14 cellular contexts compared by ENCODE assay signal in the genomic region with DNA sequence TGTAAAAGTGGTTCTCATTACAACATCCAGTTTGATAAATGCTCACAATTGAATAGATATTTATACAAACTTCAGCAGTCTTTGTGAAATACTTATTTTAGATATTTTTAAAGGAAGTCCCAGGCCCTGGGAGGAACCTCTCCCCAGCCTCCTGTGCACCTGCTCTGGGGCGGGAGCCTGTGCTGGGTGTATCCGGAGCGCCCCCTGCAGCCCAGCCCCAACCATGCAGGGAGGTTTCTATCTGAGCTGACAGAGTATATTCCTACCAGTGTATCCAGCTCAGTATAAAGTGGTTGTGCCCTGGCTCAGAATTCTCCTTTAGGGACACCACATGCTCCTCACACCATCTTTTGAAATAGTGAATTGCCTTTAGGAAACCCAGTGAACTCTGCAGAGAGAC.
DNase-seq lines count a peak whose midpoint lies in the region; ATAC-seq and TF ChIP-seq lines count a peak whose summit lies in the region.
"Had no signal": no experiment of that assay in that cellular context is flagged by ENCODE, and none has a peak within 500 bp of the region (broad histone marks: within the 10 kb centered on the region; RNA-seq: fewer than 3 reads in every experiment).

No MANE protein-coding gene starts in this region.

- no peaks in the 10 kb centered on the region for H3K36me3 ChIP-seq in OCI-LY7 (ENCODE audit: insufficient read depth, low read length)
- H3K36me3 ChIP-seq: sigmoid colon had no signal

- no TSS peak for BruUV-seq in OCI-LY7 (replicated peaks; lab: Mats Ljungman, UMichigan)

- CTCF ChIA-PET in OCI-LY7 (lab: Charles Lee; ENCODE audit: unreplicated experiment) = no interaction called here

- no peaks in the 10 kb centered on the region for H3K9me3 ChIP-seq in OCI-LY7 (ENCODE audit: low read length)
- H3K9me3 ChIP-seq: sigmoid colon had no signal

- H3K4me2 ChIP-seq in OCI-LY7 (ENCODE audit: low read length) = no peak overlapping the region
- H3K4me2 ChIP-seq: hepatocyte had no signal

- H3K27ac Mint-ChIP-seq in activated T-cell treated with anti-CD3 and anti-CD28 coated beads, Interleukin-2, amount 50 U/mL, for 72 hours = no peak overlapping the region
- H3K27ac Mint-ChIP-seq: HFFc6 had no signal

- POLR2A ChIA-PET in OCI-LY7 (lab: Charles Lee) = no interaction called here

- H4K20me1 ChIP-seq in OCI-LY7 (ENCODE audit: insufficient read depth, low read length) = no peaks in the 10 kb centered on the region

- no peaks in the 10 kb centered on the region for H3K79me2 ChIP-seq in OCI-LY7 (ENCODE audit: insufficient read depth, low read depth, low read length)
- H3K79me2 ChIP-seq: hepatocyte had no signal

- no peaks in the 10 kb centered on the region for H3K36me3 Mint-ChIP-seq in activated T-cell treated with anti-CD3 and anti-CD28 coated beads, Interleukin-2, amount 50 U/mL, for 72 hours (ENCODE audit: insufficient read depth in 2 of 2)

- peak; percentile 39 to 50 for ATAC-seq in activated T-cell treated with anti-CD3 and anti-CD28 coated beads, Interleukin-2, amount 50 U/mL, for 72 hours (replicated peaks in 1 of 2)
- ATAC-seq in GM21529 (IDR thresholded peaks at IDR 0.05; ENCODE audit: unreplicated experiment) (no peak), GM21360 (IDR thresholded peaks at IDR 0.05; ENCODE audit: unreplicated experiment) (no peak), GM21576 (IDR thresholded peaks at IDR 0.05; ENCODE audit: unreplicated experiment) (no peak)

- no peaks in the 10 kb centered on the region for H3K9me2 ChIP-seq in OCI-LY7 (ENCODE audit: insufficient read depth, low read length)

- no peak overlapping the region for H3K4me3 ChIP-seq in OCI-LY7 (ENCODE audit: low read depth, low read length, poor library complexity, severe bottlenecking)
- H3K4me3 ChIP-seq: hepatocyte, sigmoid colon had no signal

- H3K4me1 Mint-ChIP-seq in activated T-cell treated with anti-CD3 and anti-CD28 coated beads, Interleukin-2, amount 50 U/mL, for 72 hours (ENCODE audit: low read depth) = peaks cover 20% of the 10 kb centered on the region

- intact Hi-C loops in OCI-LY7 (cut with micrococcal nuclease; ENCODE audit: unreplicated experiment) = no loop called here

- peaks cover 23% of the 10 kb centered on the region for H3K4me1 ChIP-seq in OCI-LY7 (ENCODE audit: insufficient read depth, low read length, poor library complexity, severe bottlenecking)
- H3K4me1 ChIP-seq: sigmoid colon had no signal

- TF ChIP-seq CTCF in GM12872 (IDR thresholded peaks at IDR 0.05; ENCODE audit: insufficient read depth, low read depth, low read length) (peak; percentile 63), OCI-LY7 (conservative IDR thresholded peaks at IDR 0.05; ENCODE audit: low read length) (peak; percentile 76)

- DNase-seq in OCI-LY7 (ENCODE audit: low spot score) = peak; percentile 36
- DNase-seq in activated T-cell treated with anti-CD3 and anti-CD28 coated beads, Interleukin-2, amount 50 U/mL, for 72 hours = peak; percentile 36 to 63
- DNase-seq in stimulated activated CD4-positive, alpha-beta T cell treated with anti-CD3 and anti-CD28 coated beads, Interleukin-2, amount 100 ng/mL, for 48 hours = peak; percentile 32 to 52
- DNase-seq: DMS79 treated with DMSO at 0.1 percent for 48 hours, HFFc6, mesenchymal stem cell, NCI-H1930, RPMI8226, sigmoid colon had no signal

- H3K9me3 Mint-ChIP-seq in activated T-cell treated with anti-CD3 and anti-CD28 coated beads, Interleukin-2, amount 50 U/mL, for 72 hours = no peaks in the 10 kb centered on the region

- H3K4me3 Mint-ChIP-seq in activated T-cell treated with anti-CD3 and anti-CD28 coated beads, Interleukin-2, amount 50 U/mL, for 72 hours = no peak overlapping the region
- H3K4me3 Mint-ChIP-seq: HFFc6 had no signal

- peaks cover 17% of the 10 kb centered on the region for H3K27me3 Mint-ChIP-seq in activated T-cell treated with anti-CD3 and anti-CD28 coated beads, Interleukin-2, amount 50 U/mL, for 72 hours (ENCODE audit: low read depth)

- H2AFZ ChIP-seq in OCI-LY7 (ENCODE audit: low read length) = no peak overlapping the region
- H2AFZ ChIP-seq: hepatocyte had no signal

- no peak overlapping the region for H3K27ac ChIP-seq in OCI-LY7 (ENCODE audit: low read depth, low read length, poor library complexity, severe bottlenecking)
- H3K27ac ChIP-seq: hepatocyte, sigmoid colon had no signal

Comparison
In these comparisons a context has a peak if more than half of its experiments do, and no peak if none do; other contexts are left out.
1. ATAC-seq: peak in activated T-cell treated with anti-CD3 and anti-CD28 coated beads, Interleukin-2, amount 50 U/mL, for 72 hours (2 of 2); none in GM21529 (single experiment), GM21360 (single experiment) and GM21576 (single experiment).
2. Peak in every context shown above with its lines, with median percentiles within 50 percentile points of each other: DNase-seq.